In the genomic region with DNA sequence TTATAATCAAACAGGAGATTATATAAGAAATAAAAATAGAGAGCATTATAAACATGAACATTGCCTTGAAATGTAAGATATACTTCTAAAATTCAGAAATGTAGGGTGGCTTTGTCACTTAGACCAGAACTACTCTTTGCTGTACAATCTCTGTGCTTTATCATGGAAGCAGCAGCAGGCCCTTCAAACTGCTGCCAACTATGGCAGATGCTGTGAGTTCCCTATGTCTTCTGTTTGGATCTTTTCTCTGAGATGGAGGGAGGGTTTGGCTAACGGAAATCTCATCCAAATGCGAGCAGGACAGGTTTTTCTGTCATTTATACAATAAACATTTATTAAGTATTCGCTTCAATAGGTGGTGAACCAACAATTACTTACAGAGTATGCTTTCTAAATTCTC, we compare ENCODE assay signal across 1 cellular context.
TF ChIP-seq lines count a peak whose summit lies in the region.

No MANE protein-coding gene starts in this region.

TF ChIP-seq in HCT116, 20 proteins besides CTCF, POLR2A, EP300 and RAD21:
- no peak for TF ChIP-seq SRF (IDR thresholded peaks at IDR 0.05; ENCODE audit: low read depth)
- TF ChIP-seq, protein P1, sequence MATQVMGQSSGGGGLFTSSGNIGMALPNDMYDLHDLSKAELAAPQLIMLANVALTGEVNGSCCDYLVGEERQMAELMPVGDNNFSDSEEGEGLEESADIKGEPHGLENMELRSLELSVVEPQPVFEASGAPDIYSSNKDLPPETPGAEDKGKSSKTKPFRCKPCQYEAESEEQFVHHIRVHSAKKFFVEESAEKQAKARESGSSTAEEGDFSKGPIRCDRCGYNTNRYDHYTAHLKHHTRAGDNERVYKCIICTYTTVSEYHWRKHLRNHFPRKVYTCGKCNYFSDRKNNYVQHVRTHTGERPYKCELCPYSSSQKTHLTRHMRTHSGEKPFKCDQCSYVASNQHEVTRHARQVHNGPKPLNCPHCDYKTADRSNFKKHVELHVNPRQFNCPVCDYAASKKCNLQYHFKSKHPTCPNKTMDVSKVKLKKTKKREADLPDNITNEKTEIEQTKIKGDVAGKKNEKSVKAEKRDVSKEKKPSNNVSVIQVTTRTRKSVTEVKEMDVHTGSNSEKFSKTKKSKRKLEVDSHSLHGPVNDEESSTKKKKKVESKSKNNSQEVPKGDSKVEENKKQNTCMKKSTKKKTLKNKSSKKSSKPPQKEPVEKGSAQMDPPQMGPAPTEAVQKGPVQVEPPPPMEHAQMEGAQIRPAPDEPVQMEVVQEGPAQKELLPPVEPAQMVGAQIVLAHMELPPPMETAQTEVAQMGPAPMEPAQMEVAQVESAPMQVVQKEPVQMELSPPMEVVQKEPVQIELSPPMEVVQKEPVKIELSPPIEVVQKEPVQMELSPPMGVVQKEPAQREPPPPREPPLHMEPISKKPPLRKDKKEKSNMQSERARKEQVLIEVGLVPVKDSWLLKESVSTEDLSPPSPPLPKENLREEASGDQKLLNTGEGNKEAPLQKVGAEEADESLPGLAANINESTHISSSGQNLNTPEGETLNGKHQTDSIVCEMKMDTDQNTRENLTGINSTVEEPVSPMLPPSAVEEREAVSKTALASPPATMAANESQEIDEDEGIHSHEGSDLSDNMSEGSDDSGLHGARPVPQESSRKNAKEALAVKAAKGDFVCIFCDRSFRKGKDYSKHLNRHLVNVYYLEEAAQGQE (IDR thresholded peaks at IDR 0.05; ENCODE audit: low read depth), result no peak
- no peak for TF ChIP-seq YY1 (IDR thresholded peaks at IDR 0.05; ENCODE audit: extremely low read depth, insufficient replicate concordance, low read depth, low read length)
- TF ChIP-seq TCF7L2 (IDR thresholded peaks at IDR 0.05; ENCODE audit: borderline replicate concordance, extremely low read depth, insufficient read depth, insufficient read length), result no peak
- no peak for TF ChIP-seq ELF1 (IDR thresholded peaks at IDR 0.05; ENCODE audit: borderline replicate concordance, low read depth)
- TF ChIP-seq, protein P2, sequence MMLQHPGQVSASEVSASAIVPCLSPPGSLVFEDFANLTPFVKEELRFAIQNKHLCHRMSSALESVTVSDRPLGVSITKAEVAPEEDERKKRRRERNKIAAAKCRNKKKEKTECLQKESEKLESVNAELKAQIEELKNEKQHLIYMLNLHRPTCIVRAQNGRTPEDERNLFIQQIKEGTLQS (IDR thresholded peaks at IDR 0.05), result no peak
- TF ChIP-seq EZH2phosphoT487 (IDR thresholded peaks at IDR 0.05; ENCODE audit: borderline replicate concordance), result no peak
- TF ChIP-seq POLR2AphosphoS5 (IDR thresholded peaks at IDR 0.05; ENCODE audit: low read depth, low read length), result no peak
- no peak for TF ChIP-seq EZH2 (IDR thresholded peaks at IDR 0.05)
- no peak for TF ChIP-seq CEBPB (IDR thresholded peaks at IDR 0.05; ENCODE audit: low read depth)
- TF ChIP-seq EGR1 (IDR thresholded peaks at IDR 0.05; ENCODE audit: low read depth), result no peak
